ENCODE assay signal across 12 cellular contexts in genomic region chr9:136534396-136534795, GRCh38. TPM values are rescaled to one million over a fixed set of nuclear protein-coding genes. Genes with fewer than 3 reads are reported as not detected.
A peak's percentile ranks its signal among the peaks of the same experiment; 100 is the strongest.
DNase-seq lines count a peak whose midpoint lies in the region; ATAC-seq and TF ChIP-seq lines count a peak whose summit lies in the region.
"Had no signal": no experiment of that assay in that cellular context is flagged by ENCODE, and none has a peak within 500 bp of the region (broad histone marks: within the 10 kb centered on the region; RNA-seq: fewer than 3 reads in every experiment).

No MANE protein-coding gene starts in this region.

- intact Hi-C loops in left lung (cut with DNase I): no loop called here

- H3K9me3 Mint-ChIP-seq in activated T-cell treated with anti-CD3 and anti-CD28 coated beads, Interleukin-2, amount 50 U/mL, for 4 hours: no peaks in the 10 kb centered on the region
- no peaks in the 10 kb centered on the region for H3K9me3 Mint-ChIP-seq in activated T-helper 17 cell treated with anti-CD3 and anti-CD28 coated beads, Interleukin-2, amount 50 U/mL, for 72 hours

- peaks cover 8% of the 10 kb centered on the region for H3K36me3 Mint-ChIP-seq in activated T-cell treated with anti-CD3 and anti-CD28 coated beads, Interleukin-2, amount 50 U/mL, for 4 hours (ENCODE audit: insufficient read depth)
- peaks cover 29% of the 10 kb centered on the region for H3K36me3 Mint-ChIP-seq in activated T-helper 17 cell treated with anti-CD3 and anti-CD28 coated beads, Interleukin-2, amount 50 U/mL, for 72 hours (ENCODE audit: low read depth)

- H3K27ac ChIP-seq in left lung (peak overlapping the region; percentile 44 to 87), subcutaneous abdominal adipose tissue (ENCODE audit: low read depth, low read length) (peak overlapping the region; percentile 30)

- H3K27me3 ChIP-seq in left lung: no peaks in the 10 kb centered on the region
- no peaks in the 10 kb centered on the region for H3K27me3 ChIP-seq in subcutaneous abdominal adipose tissue (ENCODE audit: control insufficient read depth in 5 of 5, insufficient read depth in 4 of 5, low read length in 5 of 5)

- H3K27me3 Mint-ChIP-seq in activated T-cell treated with anti-CD3 and anti-CD28 coated beads, Interleukin-2, amount 50 U/mL, for 4 hours (ENCODE audit: low read depth): no peaks in the 10 kb centered on the region
- H3K27me3 Mint-ChIP-seq in activated T-helper 17 cell treated with anti-CD3 and anti-CD28 coated beads, Interleukin-2, amount 50 U/mL, for 72 hours: no peaks in the 10 kb centered on the region

- no peak for TF ChIP-seq CTCF in left lung (IDR thresholded peaks at IDR 0.05)

- peaks cover 44 to 94% of the 10 kb centered on the region in 2 donors for H3K4me1 ChIP-seq in left lung
- peaks cover 14 to 94% (median 92%) of the 10 kb centered on the region in 5 donors for H3K4me1 ChIP-seq in subcutaneous abdominal adipose tissue (ENCODE audit: control insufficient read depth in 5 of 5, insufficient read depth in 5 of 5, low read length in 5 of 5)

- ATAC-seq in activated T-cell treated with anti-CD3 and anti-CD28 coated beads, Interleukin-2, amount 50 U/mL, for 4 hours: no peak
- ATAC-seq in activated T-helper 17 cell treated with anti-CD3 and anti-CD28 coated beads, Interleukin-2, amount 50 U/mL, for 72 hours (replicated peaks): no peak
- ATAC-seq in left lung (no peak), GM21825 (IDR thresholded peaks at IDR 0.05; ENCODE audit: unreplicated experiment) (no peak)

- H3K4me3 ChIP-seq in left lung (no peak overlapping the region), subcutaneous abdominal adipose tissue (ENCODE audit: low read depth in 1 of 5, low read length in 5 of 5) (no peak overlapping the region)
- H3K4me3 ChIP-seq: coronary artery had no signal

- H3K36me3 ChIP-seq in left lung (peaks cover 0 to 37% of the 10 kb centered on the region in 2 donors), subcutaneous abdominal adipose tissue (ENCODE audit: control insufficient read depth in 5 of 5, insufficient read depth in 5 of 5, low read length in 5 of 5) (peaks cover 0 to 31% (median 23%) of the 10 kb centered on the region in 5 donors)

- H3K4me3 Mint-ChIP-seq in activated T-cell treated with anti-CD3 and anti-CD28 coated beads, Interleukin-2, amount 50 U/mL, for 4 hours: peak overlapping the region; percentile 72
- peak overlapping the region; percentile 72 for H3K4me3 Mint-ChIP-seq in activated T-helper 17 cell treated with anti-CD3 and anti-CD28 coated beads, Interleukin-2, amount 50 U/mL, for 72 hours

- peak overlapping the region; percentile 83 for H3K27ac Mint-ChIP-seq in activated T-helper 17 cell treated with anti-CD3 and anti-CD28 coated beads, Interleukin-2, amount 50 U/mL, for 72 hours

- DNase-seq in activated T-cell treated with anti-CD3 and anti-CD28 coated beads, Interleukin-2, amount 50 U/mL, for 4 hours: no peak
- DNase-seq in activated T-cell treated with anti-CD3 and anti-CD28 coated beads, Interleukin-2, amount 50 U/mL, for 48 hours: no peak
- DNase-seq in left lung (no peak), iPS-NIHi7 (ENCODE audit: extremely low spot score) (no peak), H4 (ENCODE audit: low spot score) (no peak)
- DNase-seq: islet precursor cell, NCI-H2029 treated with DMSO at 0.1 percent for 48 hours, occipital lobe had no signal

- peaks cover 54% of the 10 kb centered on the region for H3K4me1 Mint-ChIP-seq in activated T-cell treated with anti-CD3 and anti-CD28 coated beads, Interleukin-2, amount 50 U/mL, for 4 hours (ENCODE audit: low read depth)
- peaks cover 14% of the 10 kb centered on the region for H3K4me1 Mint-ChIP-seq in activated T-helper 17 cell treated with anti-CD3 and anti-CD28 coated beads, Interleukin-2, amount 50 U/mL, for 72 hours

- H3K9me3 ChIP-seq in left lung (no peaks in the 10 kb centered on the region), subcutaneous abdominal adipose tissue (ENCODE audit: control insufficient read depth in 5 of 5, low read length in 5 of 5) (no peaks in the 10 kb centered on the region)

- H3K9ac ChIP-seq in subcutaneous abdominal adipose tissue (ENCODE audit: low read length in 5 of 5): peak overlapping the region in 1 of 5 donors; percentile 47

RNA-seq across cellular contexts. Expression of gene NOTCH1, which starts 11.5 kb away (rescaled TPM):
- 100 to 1,000 TPM; 124 to 128 (median 125) TPM for total RNA-seq in activated T-cell treated with anti-CD3 and anti-CD28 coated beads, Interleukin-2, amount 50 U/mL, for 4 hours
- total RNA-seq in activated T-helper 17 cell treated with anti-CD3 and anti-CD28 coated beads, Interleukin-2, amount 50 U/mL, for 72 hours: 10 to 100 TPM; 63.8 to 65.9 TPM
- total RNA-seq in left lung: 100 to 1,000 TPM in 1 of 2 donors, 10 to 100 TPM in 1; 65.1 to 102 TPM
- total RNA-seq in H4 (2014; rRNA removed; shearing (Covaris generic)): 2.4 and 3.2 TPM in 2 replicates

RNA-seq across cellular contexts. Expression of gene SEC16A, which starts 51.6 kb away (rescaled TPM):
- 10 to 100 TPM; 76.6 to 84.0 (median 78.9) TPM for total RNA-seq in activated T-cell treated with anti-CD3 and anti-CD28 coated beads, Interleukin-2, amount 50 U/mL, for 4 hours
- total RNA-seq in activated T-helper 17 cell treated with anti-CD3 and anti-CD28 coated beads, Interleukin-2, amount 50 U/mL, for 72 hours: 10 to 100 TPM; 56.0 to 85.3 TPM
- 10 to 100 TPM; 77.8 to 79.5 TPM for total RNA-seq in left lung
- total RNA-seq in H4 (2014; rRNA removed; shearing (Covaris generic)): 18.7 and 19.0 TPM in 2 replicates

Comparison
In these comparisons a context has a peak if more than half of its experiments do, and no peak if none do; other contexts are left out.
1. RNA of gene NOTCH1, which starts 11.5 kb away (total RNA-seq): 124 to 128 TPM in activated T-cell treated with anti-CD3 and anti-CD28 coated beads, Interleukin-2, amount 50 U/mL, for 4 hours, 65.1 to 102 TPM in left lung and 63.8 to 65.9 TPM in activated T-helper 17 cell treated with anti-CD3 and anti-CD28 coated beads, Interleukin-2, amount 50 U/mL, for 72 hours; 2.4 to 3.2 TPM in H4; every median in the first group is over 10 times any median in the second.